Comparison of ENCODE assay signal across 1 cellular context in the genomic region with DNA sequence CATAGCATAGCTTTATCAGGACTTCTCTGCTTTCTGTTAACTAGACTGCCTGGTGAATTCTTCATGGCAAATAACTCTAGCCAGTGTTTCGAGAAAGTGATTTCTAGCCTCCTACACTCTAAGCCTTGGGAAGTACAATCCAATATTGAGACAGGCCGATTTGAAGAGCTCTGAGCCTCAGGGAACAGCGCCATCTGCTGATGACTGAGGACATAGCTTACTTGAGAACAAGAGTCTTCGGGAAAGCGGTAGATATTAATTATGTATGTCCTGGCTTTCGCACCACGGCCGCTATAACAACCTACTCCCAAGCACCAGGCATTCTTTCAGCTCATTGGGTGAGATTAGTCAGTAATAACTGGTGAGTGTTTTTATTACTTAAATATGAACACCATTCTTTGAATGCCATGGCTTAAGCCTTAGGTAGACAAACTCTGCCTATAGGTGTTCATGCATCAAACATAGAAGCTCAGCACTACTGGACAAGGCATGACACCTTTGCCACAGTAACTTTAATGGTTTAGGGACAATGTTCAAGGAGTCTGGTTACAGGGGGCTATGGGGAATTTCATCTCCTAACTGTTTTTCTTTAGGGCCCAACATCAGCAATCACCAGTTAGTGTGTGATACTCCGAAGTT.
TF ChIP-seq lines count a peak whose summit lies in the region.

No MANE protein-coding gene starts in this region.

TF ChIP-seq in K562, 482 proteins besides CTCF, POLR2A, EP300 and RAD21 (continued from another document):
- TF ChIP-seq, protein P1, sequence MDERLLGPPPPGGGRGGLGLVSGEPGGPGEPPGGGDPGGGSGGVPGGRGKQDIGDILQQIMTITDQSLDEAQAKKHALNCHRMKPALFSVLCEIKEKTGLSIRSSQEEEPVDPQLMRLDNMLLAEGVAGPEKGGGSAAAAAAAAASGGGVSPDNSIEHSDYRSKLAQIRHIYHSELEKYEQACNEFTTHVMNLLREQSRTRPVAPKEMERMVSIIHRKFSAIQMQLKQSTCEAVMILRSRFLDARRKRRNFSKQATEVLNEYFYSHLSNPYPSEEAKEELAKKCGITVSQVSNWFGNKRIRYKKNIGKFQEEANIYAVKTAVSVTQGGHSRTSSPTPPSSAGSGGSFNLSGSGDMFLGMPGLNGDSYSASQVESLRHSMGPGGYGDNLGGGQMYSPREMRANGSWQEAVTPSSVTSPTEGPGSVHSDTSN (CRISPR knock-in tag; IDR thresholded peaks at IDR 0.05; ENCODE audit: low read depth): no peak
- TF ChIP-seq, protein P1 (tag; conservative IDR thresholded peaks at IDR 0.05; ENCODE audit: low read depth): no peak
- TF ChIP-seq DMBX1 (CRISPR knock-in tag; IDR thresholded peaks at IDR 0.05; ENCODE audit: borderline replicate concordance): no peak
- TF ChIP-seq, protein P2, sequence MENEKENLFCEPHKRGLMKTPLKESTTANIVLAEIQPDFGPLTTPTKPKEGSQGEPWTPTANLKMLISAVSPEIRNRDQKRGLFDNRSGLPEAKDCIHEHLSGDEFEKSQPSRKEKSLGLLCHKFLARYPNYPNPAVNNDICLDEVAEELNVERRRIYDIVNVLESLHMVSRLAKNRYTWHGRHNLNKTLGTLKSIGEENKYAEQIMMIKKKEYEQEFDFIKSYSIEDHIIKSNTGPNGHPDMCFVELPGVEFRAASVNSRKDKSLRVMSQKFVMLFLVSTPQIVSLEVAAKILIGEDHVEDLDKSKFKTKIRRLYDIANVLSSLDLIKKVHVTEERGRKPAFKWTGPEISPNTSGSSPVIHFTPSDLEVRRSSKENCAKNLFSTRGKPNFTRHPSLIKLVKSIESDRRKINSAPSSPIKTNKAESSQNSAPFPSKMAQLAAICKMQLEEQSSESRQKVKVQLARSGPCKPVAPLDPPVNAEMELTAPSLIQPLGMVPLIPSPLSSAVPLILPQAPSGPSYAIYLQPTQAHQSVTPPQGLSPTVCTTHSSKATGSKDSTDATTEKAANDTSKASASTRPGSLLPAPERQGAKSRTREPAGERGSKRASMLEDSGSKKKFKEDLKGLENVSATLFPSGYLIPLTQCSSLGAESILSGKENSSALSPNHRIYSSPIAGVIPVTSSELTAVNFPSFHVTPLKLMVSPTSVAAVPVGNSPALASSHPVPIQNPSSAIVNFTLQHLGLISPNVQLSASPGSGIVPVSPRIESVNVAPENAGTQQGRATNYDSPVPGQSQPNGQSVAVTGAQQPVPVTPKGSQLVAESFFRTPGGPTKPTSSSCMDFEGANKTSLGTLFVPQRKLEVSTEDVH (IDR thresholded peaks at IDR 0.05; ENCODE audit: low read depth, partially characterized antibody): no peak
- TF ChIP-seq, protein P3, sequence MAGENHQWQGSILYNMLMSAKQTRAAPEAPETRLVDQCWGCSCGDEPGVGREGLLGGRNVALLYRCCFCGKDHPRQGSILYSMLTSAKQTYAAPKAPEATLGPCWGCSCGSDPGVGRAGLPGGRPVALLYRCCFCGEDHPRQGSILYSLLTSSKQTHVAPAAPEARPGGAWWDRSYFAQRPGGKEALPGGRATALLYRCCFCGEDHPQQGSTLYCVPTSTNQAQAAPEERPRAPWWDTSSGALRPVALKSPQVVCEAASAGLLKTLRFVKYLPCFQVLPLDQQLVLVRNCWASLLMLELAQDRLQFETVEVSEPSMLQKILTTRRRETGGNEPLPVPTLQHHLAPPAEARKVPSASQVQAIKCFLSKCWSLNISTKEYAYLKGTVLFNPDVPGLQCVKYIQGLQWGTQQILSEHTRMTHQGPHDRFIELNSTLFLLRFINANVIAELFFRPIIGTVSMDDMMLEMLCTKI (IDR thresholded peaks at IDR 0.05; ENCODE audit: partially characterized antibody): no peak
